ENCODE assay signal across 16 cellular contexts in the genomic region with DNA sequence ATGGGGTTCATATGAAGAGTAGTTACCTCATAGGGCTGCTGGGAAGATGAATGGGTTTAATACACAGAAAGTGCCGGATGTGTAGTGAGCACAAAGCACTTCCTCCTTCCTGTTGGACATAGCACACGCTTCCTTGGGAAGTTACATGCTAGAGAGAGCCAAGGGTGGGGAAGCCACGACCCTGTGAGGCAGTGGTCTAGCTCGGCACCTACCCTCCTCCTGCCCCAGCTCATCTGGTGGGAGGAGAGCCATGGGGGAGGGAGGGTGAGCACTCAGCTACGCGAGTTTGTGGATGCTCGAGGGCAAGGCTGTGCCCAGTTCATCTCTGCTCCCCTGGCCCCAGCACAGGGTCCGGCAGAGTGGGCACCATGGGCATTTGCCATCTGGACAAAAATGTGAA. TPM values are rescaled to one million over a fixed set of nuclear protein-coding genes. Genes with fewer than 3 reads are reported as not detected.
DNase-seq lines count a peak whose midpoint lies in the region; ATAC-seq, FAIRE-seq and TF ChIP-seq lines count a peak whose summit lies in the region.
"Had no signal": no experiment of that assay in that cellular context is flagged by ENCODE, and none has a peak within 500 bp of the region (broad histone marks: within the 10 kb centered on the region; RNA-seq: fewer than 3 reads in every experiment).

No MANE protein-coding gene starts in this region.

- no peak overlapping the region for H3K9ac ChIP-seq in HepG2 (ENCODE audit: insufficient read depth, low read depth, low read length)

- H3K27ac ChIP-seq in right lobe of liver = no peak overlapping the region
- H3K27ac ChIP-seq in HepG2 (ENCODE audit: extremely low read length, insufficient read depth, low read length) = no peak overlapping the region
- H3K27ac ChIP-seq in upper lobe of right lung = no peak overlapping the region
- H3K27ac ChIP-seq in suprapubic skin = no peak overlapping the region

- CTCF ChIA-PET in HepG2 (lab: Yijun Ruan, JAX; ENCODE audit: low intra/inter-chr PET ratio, low total read pairs) = no interaction called here

- BruUV-seq in HepG2 (replicated peaks; lab: Mats Ljungman, UMichigan) = no TSS peak

- peaks cover 0 to 17% (median 5%) of the 10 kb centered on the region in 4 donors for H3K4me1 ChIP-seq in right lobe of liver
- peaks cover 30% of the 10 kb centered on the region for H3K4me1 ChIP-seq in HepG2 (ENCODE audit: insufficient read depth, low read length)
- H3K4me1 ChIP-seq in upper lobe of right lung = peaks cover 40% of the 10 kb centered on the region
- H3K4me1 ChIP-seq in suprapubic skin = peaks cover 28% of the 10 kb centered on the region

- no peak for TF ChIP-seq EP300 in HepG2 (IDR thresholded peaks at IDR 0.05; ENCODE audit: low read depth in 2 of 2, low read length in 2 of 2)
- no peak for TF ChIP-seq EP300 in HepG2 (CRISPR knock-in tag; IDR thresholded peaks at IDR 0.05; ENCODE audit: borderline replicate concordance)
- TF ChIP-seq EP300 in suprapubic skin (IDR thresholded peaks at IDR 0.05) = no peak

- POLR2A ChIA-PET in HepG2 (lab: Yijun Ruan, JAX) = no interaction called here

- TF ChIP-seq POLR2A in right lobe of liver (IDR thresholded peaks at IDR 0.05) = no peak
- no peak for TF ChIP-seq POLR2A in HepG2 (IDR thresholded peaks at IDR 0.05; ENCODE audit: insufficient read depth in 1 of 2, low read depth in 2 of 2, low read length in 2 of 2)
- TF ChIP-seq POLR2A in suprapubic skin (IDR thresholded peaks at IDR 0.05) = no peak

- TF ChIP-seq CTCF in right lobe of liver (IDR thresholded peaks at IDR 0.05) (no peak), HepG2 (CRISPR knock-in tag; IDR thresholded peaks at IDR 0.05) (no peak), upper lobe of right lung (IDR thresholded peaks at IDR 0.05) (no peak), suprapubic skin (IDR thresholded peaks at IDR 0.05) (no peak)

- H3K9me3 ChIP-seq in right lobe of liver = no peaks in the 10 kb centered on the region
- H3K9me3 ChIP-seq in HepG2 (ENCODE audit: low read length) = no peaks in the 10 kb centered on the region
- H3K9me3 ChIP-seq in upper lobe of right lung = no peaks in the 10 kb centered on the region
- H3K9me3 ChIP-seq in suprapubic skin = no peaks in the 10 kb centered on the region
- H3K9me3 ChIP-seq: left lung had no signal

- no peak overlapping the region for H3K4me2 ChIP-seq in HepG2 (ENCODE audit: low read depth, low read length)

- no peaks in the 10 kb centered on the region for H3K79me2 ChIP-seq in HepG2 (ENCODE audit: insufficient read depth, low read length)

- TF ChIP-seq RAD21 in HepG2 (CRISPR knock-in tag; IDR thresholded peaks at IDR 0.05) = no peak

- in situ Hi-C loops in HepG2 (cut with HindIII; ENCODE audit: extremely low pct_ligation_motif_present, low pct_unique_long_range_greater_than_20kb) = no loop called here

- H3K27me3 ChIP-seq in right lobe of liver (no peaks in the 10 kb centered on the region), HepG2 (ENCODE audit: control insufficient read depth in 1 of 2, insufficient read depth in 2 of 2, low read length in 2 of 2) (peaks cover 2 to 3% of the 10 kb centered on the region in 2 experiments; a peak in 2 of 5 replicates), upper lobe of right lung (no peaks in the 10 kb centered on the region), suprapubic skin (no peaks in the 10 kb centered on the region)
- H3K27me3 ChIP-seq: left lung had no signal

- WGBS in right lobe of liver (ENCODE audit: insufficient coverage, low coverage, low lambda C conversion rate, missing lambda C conversion rate) = 53% methylated on average over 7 of the region's 8 CpGs
- WGBS in HepG2 (ENCODE audit: low lambda C conversion rate) = 50% methylated on average over 8 of the region's 8 CpGs
- WGBS in suprapubic skin = 47% methylated on average over 8 of the region's 8 CpGs

- intact Hi-C loops in right lobe of liver (cut with DNase I) (no loop called here), HepG2 (cut with micrococcal nuclease; ENCODE audit: unreplicated experiment) (no loop called here), upper lobe of right lung (cut with DNase I) (no loop called here)

- no peaks in the 10 kb centered on the region for H3K36me3 ChIP-seq in right lobe of liver
- H3K36me3 ChIP-seq in HepG2 (replicated peaks in 1 of 2; ENCODE audit: control insufficient read depth in 1 of 2, insufficient read depth in 2 of 2, low read length in 2 of 2) = no peaks in the 10 kb centered on the region
- H3K36me3 ChIP-seq in upper lobe of right lung = no peaks in the 10 kb centered on the region
- no peaks in the 10 kb centered on the region for H3K36me3 ChIP-seq in suprapubic skin
- H3K36me3 ChIP-seq: left lung had no signal

- ATAC-seq in right lobe of liver = peak in 3 of 4 donors; percentile 13 to 16 (median 15)
- ATAC-seq in HepG2 = no peak
- ATAC-seq in upper lobe of right lung = peak; percentile 3
- ATAC-seq: left lung had no signal

- no peak overlapping the region for H2AFZ ChIP-seq in HepG2 (ENCODE audit: low read length)

- peak in 1 of 3 donors; percentile 42 for DNase-seq in right lobe of liver
- DNase-seq in HepG2 (ENCODE audit: low spot score) = no peak
- DNase-seq in UCSD-AML1 (lab: John Stamatoyannopoulos, UW; ENCODE audit: unreplicated experiment) = peak; percentile 55
- peak; percentile 28 for DNase-seq in islet precursor cell
- peak; percentile 56 for DNase-seq in upper lobe of right lung
- no peak for DNase-seq in amygdala (lab: John Stamatoyannopoulos, UW)
- no peak for DNase-seq in suprapubic skin (ENCODE audit: low spot score in 2 of 2)
- no peak for DNase-seq in GF-D8 (lab: John Stamatoyannopoulos, UW)
- DNase-seq: activated naive CD4-positive, alpha-beta T cell treated with Interleukin-2 at 50 U/mL for 16 hours; DMS53; effector CD8-positive, alpha-beta T cell; NCI-H2029 treated with DMSO at 0.1 percent for 48 hours; NCI-H748 treated with DMSO at 0.1 percent for 48 hours; Right ventricle myocardium superior; stimulated activated CD4-positive, alpha-beta T cell treated with anti-CD3 and anti-CD28 coated beads, Interleukin-4, amount 100 ng/mL, for 1 hour had no signal

- H4K20me1 ChIP-seq in HepG2 (ENCODE audit: insufficient read depth, low read length) = no peaks in the 10 kb centered on the region

- no peak overlapping the region for H3K4me3 ChIP-seq in right lobe of liver
- no peak overlapping the region for H3K4me3 ChIP-seq in HepG2 (replicated peaks in 1 of 3; ENCODE audit: insufficient read depth in 1 of 3, low read depth in 2 of 3, low read length in 3 of 3)
- H3K4me3 ChIP-seq in upper lobe of right lung = no peak overlapping the region
- no peak overlapping the region for H3K4me3 ChIP-seq in suprapubic skin
- H3K4me3 ChIP-seq: left lung had no signal

- no peak for FAIRE-seq in HepG2 (lab: Jason Lieb, UNC)

TF ChIP-seq in HepG2, 621 proteins besides CTCF, POLR2A, EP300 and RAD21 (continues in another document):
- TF ChIP-seq SALL1 (CRISPR knock-in tag; IDR thresholded peaks at IDR 0.05) (no peak), MXI1 (IDR thresholded peaks at IDR 0.05; ENCODE audit: borderline replicate concordance, low read depth, low read length) (no peak), MAFG (CRISPR knock-in tag; IDR thresholded peaks at IDR 0.05) (no peak), ZNF253 (CRISPR knock-in tag; IDR thresholded peaks at IDR 0.05; ENCODE audit: borderline replicate concordance) (no peak), CAMTA2 (CRISPR knock-in tag; IDR thresholded peaks at IDR 0.05; ENCODE audit: borderline replicate concordance) (no peak)
- TF ChIP-seq, protein P1, sequence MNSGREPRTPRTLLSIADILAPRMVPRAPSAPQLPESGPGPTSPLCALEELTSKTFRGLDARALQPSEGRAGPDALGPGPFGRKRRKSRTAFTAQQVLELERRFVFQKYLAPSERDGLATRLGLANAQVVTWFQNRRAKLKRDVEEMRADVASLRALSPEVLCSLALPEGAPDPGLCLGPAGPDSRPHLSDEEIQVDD (CRISPR knock-in tag; IDR thresholded peaks at IDR 0.05; ENCODE audit: borderline replicate concordance) = no peak
- TF ChIP-seq, protein P2, sequence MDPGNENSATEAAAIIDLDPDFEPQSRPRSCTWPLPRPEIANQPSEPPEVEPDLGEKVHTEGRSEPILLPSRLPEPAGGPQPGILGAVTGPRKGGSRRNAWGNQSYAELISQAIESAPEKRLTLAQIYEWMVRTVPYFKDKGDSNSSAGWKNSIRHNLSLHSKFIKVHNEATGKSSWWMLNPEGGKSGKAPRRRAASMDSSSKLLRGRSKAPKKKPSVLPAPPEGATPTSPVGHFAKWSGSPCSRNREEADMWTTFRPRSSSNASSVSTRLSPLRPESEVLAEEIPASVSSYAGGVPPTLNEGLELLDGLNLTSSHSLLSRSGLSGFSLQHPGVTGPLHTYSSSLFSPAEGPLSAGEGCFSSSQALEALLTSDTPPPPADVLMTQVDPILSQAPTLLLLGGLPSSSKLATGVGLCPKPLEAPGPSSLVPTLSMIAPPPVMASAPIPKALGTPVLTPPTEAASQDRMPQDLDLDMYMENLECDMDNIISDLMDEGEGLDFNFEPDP (CRISPR knock-in tag; conservative IDR thresholded peaks at IDR 0.05) = no peak

RNA-seq across cellular contexts. Expression of gene NEK6, which starts 43.6 kb away (rescaled TPM):
- 100 to 1,000 TPM in 1 of 6 experiments, 10 to 100 TPM in 5; 61.6 to 128 (median 67.5) TPM for total RNA-seq in right lobe of liver
- total RNA-seq in HepG2 (2016; rRNA removed; fragmentation: Illumina TruSeq; extraction: Trizol) = 30.4 and 44.7 TPM in 2 replicates
- total RNA-seq in HepG2 (2016; cell fraction: cytosol; rRNA removed; fragmentation: Illumina TruSeq; extraction: Trizol; ENCODE audit: low read depth) = 24.6 and 26.3 TPM in 2 replicates
- total RNA-seq in HepG2 (2016; cell fraction: insoluble cytoplasmic fraction; rRNA removed; fragmentation: Illumina TruSeq; extraction: Trizol) = 33.2 and 37.5 TPM in 2 replicates
- total RNA-seq in HepG2 (2016; cell fraction: membrane; rRNA removed; fragmentation: Illumina TruSeq; extraction: Trizol) = 49.4 and 52.7 TPM in 2 replicates
- 18.1 and 19.8 TPM in 2 replicates for total RNA-seq in HepG2 (2016; cell fraction: nucleus; rRNA removed; fragmentation: Illumina TruSeq; extraction: Trizol)
- polyA plus RNA-seq in HepG2 (2011; rRNA removed) = 119 and 127 TPM in 2 replicates
- polyA plus RNA-seq in HepG2 (2011; cell fraction: cytosol; rRNA removed) = 131 and 138 TPM in 2 replicates
- polyA plus RNA-seq in HepG2 (2011; cell fraction: nucleus; rRNA removed) = 94.1 and 101 TPM in 2 replicates
- 75.9 and 86.0 TPM in 2 replicates for polyA plus RNA-seq in HepG2 (2012)
- polyA plus RNA-seq in HepG2 (2016; cell fraction: cytosol; fragmentation: Illumina TruSeq; extraction: Trizol; ENCODE audit: low read depth) = 55.6 and 62.7 TPM in 2 replicates
- 71.0 and 74.4 TPM in 2 replicates for polyA plus RNA-seq in HepG2 (2016; cell fraction: insoluble cytoplasmic fraction; fragmentation: Illumina TruSeq; extraction: Trizol; ENCODE audit: low read depth)
- 68.1 and 79.5 TPM in 2 replicates for polyA plus RNA-seq in HepG2 (2016; cell fraction: membrane; fragmentation: Illumina TruSeq; extraction: Trizol; ENCODE audit: low read depth)
- polyA plus RNA-seq in HepG2 (2016; cell fraction: nucleus; fragmentation: Illumina TruSeq; extraction: Trizol; ENCODE audit: insufficient read depth, low read depth) = 41.9 and 42.8 TPM in 2 replicates
- polyA minus RNA-seq in HepG2 (2011; rRNA and poly(A)+ RNA removed; ENCODE audit: low replicate concordance) = 13.4 and 281 TPM in 2 replicates
- 74.6 and 87.4 TPM in 2 replicates for polyA minus RNA-seq in HepG2 (2011; cell fraction: cytosol; rRNA and poly(A)+ RNA removed)
- 49.3 and 50.8 TPM in 2 replicates for polyA minus RNA-seq in HepG2 (2011; cell fraction: nucleus; rRNA and poly(A)+ RNA removed)
- 137 TPM for total RNA-seq in upper lobe of right lung
- 10 to 100 TPM in 2 of 4 donors, 1 to 10 TPM in 2; 5.4 to 17.5 (median 10.6) TPM for total RNA-seq in suprapubic skin

Comparison
In these comparisons a context has a peak if more than half of its experiments do, and no peak if none do; other contexts are left out.
1. DNase-seq: peak in UCSD-AML1 (single experiment), islet precursor cell (single experiment) and upper lobe of right lung (single experiment); none in HepG2 (single experiment), amygdala (0 of 56), suprapubic skin (0 of 2) and GF-D8 (single experiment).